13 cellular contexts compared by ENCODE assay signal in genomic region chr4:145480257-145480656, GRCh38. TPM values are rescaled to one million over a fixed set of nuclear protein-coding genes. Genes with fewer than 3 reads are reported as not detected.
DNase-seq lines count a peak whose midpoint lies in the region; ATAC-seq and TF ChIP-seq lines count a peak whose summit lies in the region.
"Had no signal": no experiment of that assay in that cellular context is flagged by ENCODE, and none has a peak within 500 bp of the region (broad histone marks: within the 10 kb centered on the region; RNA-seq: fewer than 3 reads in every experiment).

No MANE protein-coding gene starts in this region.

- peak overlapping the region; percentile 96; the same call in 1 of the 2 replicates for H3K4me3 ChIP-seq in SK-N-MC

- peaks cover 23% of the 10 kb centered on the region for H3K27me3 Mint-ChIP-seq in T-helper 1 cell treated with Interleukin-12 subunit alpha and Interleukin-12 subunit beta and Interleukin-4 antibody, amounts not matched to agents 30 μg/mL and 1 μg/mL, for 36 hours (ENCODE audit: low read depth)
- H3K27me3 Mint-ChIP-seq in neural crest cell (ENCODE audit: low read depth), result no peaks in the 10 kb centered on the region

- no peaks in the 10 kb centered on the region for H3K9me3 Mint-ChIP-seq in T-helper 1 cell treated with Interleukin-12 subunit alpha and Interleukin-12 subunit beta and Interleukin-4 antibody, amounts not matched to agents 30 μg/mL and 1 μg/mL, for 36 hours
- no peaks in the 10 kb centered on the region for H3K9me3 Mint-ChIP-seq in neural crest cell
- H3K9me3 Mint-ChIP-seq: activated CD4-positive, alpha-beta T cell treated with anti-CD3 and anti-CD28 coated beads, Interleukin-2, amount 10 ng/mL, durations not matched to agents 7 days and 5 days had no signal

- DNase-seq in T-helper 1 cell, result no peak
- DNase-seq in SK-N-MC (ENCODE audit: low read depth, low spot score), result no peak
- DNase-seq in neural crest cell (ENCODE audit: low read depth, low spot score), result no peak
- no peak for DNase-seq in iPS-NIHi11 (ENCODE audit: low spot score)
- no peak for DNase-seq in NCI-H345 (lab: John Stamatoyannopoulos, UW)
- no peak for DNase-seq in activated CD8-positive, alpha-beta memory T cell treated with anti-CD3 and anti-CD28 coated beads, Interleukin-2, amount 50 U/mL, for 48 hours
- DNase-seq: activated CD4-positive, alpha-beta T cell treated with anti-CD3 and anti-CD28 coated beads, Interleukin-2, amount 10 ng/mL, durations not matched to agents 7 days and 5 days; amygdala; effector CD8-positive, alpha-beta T cell; stimulated activated CD4-positive, alpha-beta T cell treated with anti-CD3 and anti-CD28 coated beads, Interleukin-12 subunit alpha, Interleukin-12 subunit beta, amount 100 ng/mL, for 4 hours; stimulated activated naive CD4-positive, alpha-beta T cell had no signal

- no peak overlapping the region for H3K9ac ChIP-seq in SK-N-MC (ENCODE audit: insufficient read length)

- H3K27ac Mint-ChIP-seq in T-helper 1 cell treated with Interleukin-12 subunit alpha and Interleukin-12 subunit beta and Interleukin-4 antibody, amounts not matched to agents 30 μg/mL and 1 μg/mL, for 36 hours, result no peak overlapping the region
- no peak overlapping the region for H3K27ac Mint-ChIP-seq in neural crest cell (ENCODE audit: unreplicated experiment)

- peak; percentile 19 for ATAC-seq in HG02884 (IDR thresholded peaks at IDR 0.05; ENCODE audit: unreplicated experiment)

- no peaks in the 10 kb centered on the region for H3K36me3 ChIP-seq in SK-N-MC (ENCODE audit: insufficient read depth, low read length)

- peak overlapping the region; percentile 76 for H3K4me3 Mint-ChIP-seq in T-helper 1 cell treated with Interleukin-12 subunit alpha and Interleukin-12 subunit beta and Interleukin-4 antibody, amounts not matched to agents 30 μg/mL and 1 μg/mL, for 36 hours
- H3K4me3 Mint-ChIP-seq in neural crest cell, result peak overlapping the region; percentile 89
- H3K4me3 Mint-ChIP-seq: activated CD4-positive, alpha-beta T cell treated with anti-CD3 and anti-CD28 coated beads, Interleukin-2, amount 10 ng/mL, durations not matched to agents 7 days and 5 days had no signal

- H3K9me3 ChIP-seq in SK-N-MC (ENCODE audit: low read depth, low read length), result no peaks in the 10 kb centered on the region

- no peaks in the 10 kb centered on the region for H3K36me3 Mint-ChIP-seq in T-helper 1 cell treated with Interleukin-12 subunit alpha and Interleukin-12 subunit beta and Interleukin-4 antibody, amounts not matched to agents 30 μg/mL and 1 μg/mL, for 36 hours (ENCODE audit: low read depth)
- H3K36me3 Mint-ChIP-seq in neural crest cell (ENCODE audit: low read depth), result peaks cover 3% of the 10 kb centered on the region

- peaks cover 5% of the 10 kb centered on the region for H3K4me1 Mint-ChIP-seq in T-helper 1 cell treated with Interleukin-12 subunit alpha and Interleukin-12 subunit beta and Interleukin-4 antibody, amounts not matched to agents 30 μg/mL and 1 μg/mL, for 36 hours (ENCODE audit: low read depth)
- peaks cover 15% of the 10 kb centered on the region for H3K4me1 Mint-ChIP-seq in neural crest cell

- no peak for TF ChIP-seq CTCF in neural crest cell (conservative IDR thresholded peaks at IDR 0.05)

- H3K27ac ChIP-seq in SK-N-MC, result no peak overlapping the region

RNA-seq across cellular contexts. Expression of gene SMAD1, which starts 1.4 kb away (rescaled TPM):
- 26.8 and 28.6 TPM in 2 replicates for total RNA-seq in neural crest cell
